ENCODE assay signal across 1 cellular context in genomic region chr1:23496490-23497181, GRCh38.
TF ChIP-seq lines count a peak whose summit lies in the region.

No MANE protein-coding gene starts in this region.

TF ChIP-seq in HepG2, 621 proteins besides CTCF, POLR2A, EP300 and RAD21:
- TF ChIP-seq ZNF883 (CRISPR knock-in tag; IDR thresholded peaks at IDR 0.05; ENCODE audit: not compliant biosample characterization) = peak; percentile 11
- TF ChIP-seq MYNN (CRISPR knock-in tag; IDR thresholded peaks at IDR 0.05; ENCODE audit: low read depth) = no peak
- TF ChIP-seq ZNF124 (CRISPR knock-in tag; IDR thresholded peaks at IDR 0.05) = no peak
- TF ChIP-seq HMG20A (CRISPR knock-in tag; IDR thresholded peaks at IDR 0.05; ENCODE audit: borderline replicate concordance) = 0 out of 2 replicates have a peak, but pooled peaks have one; percentile 9
